In the genomic region with DNA sequence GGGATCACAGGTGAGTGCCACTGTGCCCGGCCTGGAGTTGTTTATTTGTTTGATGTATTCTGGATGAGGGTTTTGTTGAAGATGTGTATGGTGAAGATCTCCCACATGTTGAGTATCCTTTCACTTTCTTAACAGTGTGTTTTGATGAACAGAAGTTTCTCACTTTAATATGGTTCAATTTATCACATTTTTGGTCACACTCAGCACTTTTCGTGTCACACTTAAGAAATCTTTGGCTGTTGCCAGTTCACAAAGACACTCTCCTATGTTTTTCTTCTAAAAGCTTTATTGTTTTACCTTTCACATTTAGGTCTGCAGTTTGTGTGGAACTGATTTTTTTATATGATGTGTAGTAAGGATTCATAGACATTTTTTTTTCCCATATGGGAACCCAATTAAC, we compare ENCODE assay signal across 1 cellular context.
TF ChIP-seq lines count a peak whose summit lies in the region.

No MANE protein-coding gene starts in this region.

TF ChIP-seq in HepG2, 621 proteins besides CTCF, POLR2A, EP300 and RAD21:
- TF ChIP-seq ZC3H4 (CRISPR knock-in tag; IDR thresholded peaks at IDR 0.05; ENCODE audit: borderline replicate concordance) (no peak), ZNF224 (CRISPR knock-in tag; IDR thresholded peaks at IDR 0.05) (no peak), PHF21A (CRISPR knock-in tag; IDR thresholded peaks at IDR 0.05) (no peak), ZNF782 (CRISPR knock-in tag; IDR thresholded peaks at IDR 0.05; ENCODE audit: borderline replicate concordance) (no peak), ZNF678 (CRISPR knock-in tag; IDR thresholded peaks at IDR 0.05) (no peak), MAFK (conservative IDR thresholded peaks at IDR 0.05 in 1 of 2, IDR thresholded peaks at IDR 0.05 in 1 of 2; ENCODE audit: low read length in 2 of 2) (peak; percentile 49 to 57; a peak in 3 of 4 replicates), KLF13 (CRISPR knock-in tag; IDR thresholded peaks at IDR 0.05) (no peak), ZNF639 (CRISPR knock-in tag; conservative IDR thresholded peaks at IDR 0.05) (no peak)
- TF ChIP-seq, protein P1, sequence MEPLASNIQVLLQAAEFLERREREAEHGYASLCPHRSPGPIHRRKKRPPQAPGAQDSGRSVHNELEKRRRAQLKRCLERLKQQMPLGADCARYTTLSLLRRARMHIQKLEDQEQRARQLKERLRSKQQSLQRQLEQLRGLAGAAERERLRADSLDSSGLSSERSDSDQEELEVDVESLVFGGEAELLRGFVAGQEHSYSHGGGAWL (CRISPR knock-in tag; IDR thresholded peaks at IDR 0.05): no peak
TF ChIP-seq in HepG2: peak in this region for 1.
